ENCODE assay signal across 11 cellular contexts in the genomic region with DNA sequence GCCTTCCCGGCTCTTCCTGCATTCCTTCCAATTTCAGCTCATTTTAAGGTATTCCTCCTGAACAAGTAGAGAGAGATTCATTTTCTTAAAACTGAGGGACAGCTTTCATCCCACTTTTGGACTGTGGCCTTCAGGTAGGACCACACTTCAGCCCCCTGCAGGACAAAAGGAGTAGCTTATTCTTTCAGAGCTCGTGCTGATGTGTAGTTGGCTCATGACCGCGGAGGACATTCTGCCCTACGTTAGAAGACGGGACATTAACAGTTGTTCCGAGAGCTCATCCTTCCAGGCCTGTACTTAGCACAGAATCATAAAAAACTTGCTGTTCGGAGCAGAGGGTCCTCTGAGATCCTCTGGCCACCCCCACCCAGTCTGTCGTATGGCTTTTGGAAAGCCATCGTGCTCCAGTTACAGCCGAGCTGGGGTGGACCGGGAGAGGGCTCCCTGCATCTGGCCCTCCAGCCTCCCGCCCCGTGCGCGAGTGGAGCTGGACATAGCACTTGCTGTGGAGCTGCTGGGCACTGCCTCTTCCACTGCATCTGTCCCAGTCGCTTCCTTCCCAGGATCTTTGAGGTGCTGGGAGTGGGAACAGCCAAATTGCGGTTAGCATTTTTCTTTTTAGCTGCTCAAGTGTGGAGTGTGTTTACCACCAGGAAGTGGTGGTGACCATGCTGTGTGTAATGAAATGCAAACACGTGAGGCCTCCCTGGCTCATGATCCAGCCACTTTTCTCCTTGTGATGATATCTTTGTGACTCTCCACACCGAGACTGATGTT.
DNase-seq lines count a peak whose midpoint lies in the region; ATAC-seq, FAIRE-seq and TF ChIP-seq lines count a peak whose summit lies in the region.
"Had no signal": no experiment of that assay in that cellular context is flagged by ENCODE, and none has a peak within 500 bp of the region (broad histone marks: within the 10 kb centered on the region; RNA-seq: fewer than 3 reads in every experiment).

No MANE protein-coding gene starts in this region.

- H3K36me3 Mint-ChIP-seq in chondrocyte (ENCODE audit: low read depth) (no peaks in the 10 kb centered on the region), neural crest cell (ENCODE audit: low read depth) (no peaks in the 10 kb centered on the region)
- peaks cover 12% of the 10 kb centered on the region for H3K36me3 Mint-ChIP-seq in activated naive CD4-positive, alpha-beta T cell treated with anti-CD3 and anti-CD28 coated beads, Interleukin-2, amount 10 ng/mL, durations not matched to agents 7 days and 5 days

- no peak for DNase-seq in HCT116 (ENCODE audit: low read depth, low spot score)
- DNase-seq in chondrocyte (ENCODE audit: low spot score), result no peak
- DNase-seq in neural crest cell (ENCODE audit: low read depth, low spot score), result no peak
- DNase-seq in activated naive CD4-positive, alpha-beta T cell treated with anti-CD3 and anti-CD28 coated beads, Interleukin-2, amount 10 ng/mL, durations not matched to agents 7 days and 5 days, result no peak
- no peak for DNase-seq in D721Med (ENCODE audit: insufficient read length, low spot score)
- DNase-seq: activated B cell treated with CpG ODN at 0.5 μM for 24 hours; activated effector memory CD4-positive, alpha-beta T cell treated with anti-CD3 and anti-CD28 coated beads, Interleukin-2, amount 50 U/mL, for 16 hours; NCI-H187; RPMI8226 had no signal

- no peak for FAIRE-seq in D721Med (lab: Jason Lieb, UNC)

- H3K9me3 Mint-ChIP-seq in chondrocyte (ENCODE audit: low read depth), result no peaks in the 10 kb centered on the region
- no peaks in the 10 kb centered on the region for H3K9me3 Mint-ChIP-seq in neural crest cell
- H3K9me3 Mint-ChIP-seq in activated naive CD4-positive, alpha-beta T cell treated with anti-CD3 and anti-CD28 coated beads, Interleukin-2, amount 10 ng/mL, durations not matched to agents 7 days and 5 days, result no peaks in the 10 kb centered on the region
- H3K9me3 Mint-ChIP-seq: activated B cell treated with CpG ODN at 0.5 μM for 24 hours had no signal

- TF ChIP-seq CTCF in HCT116 (IDR thresholded peaks at IDR 0.05 in 2 of 3, conservative IDR thresholded peaks at IDR 0.05 in 1 of 3; ENCODE audit: borderline replicate concordance in 1 of 3, insufficient read depth in 1 of 3, low read depth in 2 of 3, low read length in 2 of 3) (peak in 2 of 3 experiments; percentile 28 to 35; a peak in 3 of 6 replicates), chondrocyte (IDR thresholded peaks at IDR 0.05) (peak; percentile 27), neural crest cell (conservative IDR thresholded peaks at IDR 0.05) (peak; percentile 40), D721Med (IDR thresholded peaks at IDR 0.05; ENCODE audit: insufficient read depth, missing control alignments) (no peak)

- peaks cover 62 to 100% (median 89%) of the 10 kb centered on the region in 11 experiments for H4K20me1 ChIP-seq in BLaER1 treated with 17β-estradiol and CSF1 and Interleukin-3, amounts not matched to agents 10 nM and 100 nM
- H4K20me1 ChIP-seq in HCT116 (ENCODE audit: insufficient read depth), result no peaks in the 10 kb centered on the region

- no peak overlapping the region for H3K4me3 ChIP-seq in BLaER1 treated with 17β-estradiol and CSF1 and Interleukin-3, amounts not matched to agents 10 nM and 100 nM
- H3K4me3 ChIP-seq in HCT116 (replicated peaks in 1 of 2; ENCODE audit: low read depth in 1 of 2, low read length in 2 of 2), result no peak overlapping the region

- RAD21 ChIA-PET in HCT116 (lab: Charles Lee; ENCODE audit: low non-redundant PET in 1 of 2, low total read pairs in 2 of 2, uncharacterized antibody in 2 of 2, unreplicated experiment in 2 of 2), result no interaction called here

- ATAC-seq in HCT116 (peak; percentile 62; the same call in 1 of the 2 replicates), HG03520 (IDR thresholded peaks at IDR 0.05; ENCODE audit: unreplicated experiment) (no peak)

- H3K4me3 Mint-ChIP-seq in chondrocyte (ENCODE audit: unreplicated experiment) (no peak overlapping the region), neural crest cell (no peak overlapping the region)
- H3K4me3 Mint-ChIP-seq in activated naive CD4-positive, alpha-beta T cell treated with anti-CD3 and anti-CD28 coated beads, Interleukin-2, amount 10 ng/mL, durations not matched to agents 7 days and 5 days, result no peak overlapping the region
- H3K4me3 Mint-ChIP-seq: activated B cell treated with CpG ODN at 0.5 μM for 24 hours had no signal

- CTCF ChIA-PET in HCT116 (lab: Charles Lee), result interaction anchor here (1.0 kb wide), 1 partner anchor 167 kb away, joined by 3 read pairs; no protein-coding TSS in a partner anchor
- CTCF ChIA-PET in activated naive CD4-positive, alpha-beta T cell treated with anti-CD3 and anti-CD28 coated beads, Interleukin-2, amount 10 ng/mL, durations not matched to agents 7 days and 5 days (lab: Charles Lee), result interaction anchor here (1.5 kb wide), 1 partner anchor 9 kb away, joined by 4 read pairs; no protein-coding TSS in a partner anchor

- intact Hi-C loops in HCT116 (cut with micrococcal nuclease), result no loop called here

- peaks cover 19 to 44% (median 41%) of the 10 kb centered on the region in 10 experiments for H3K4me1 ChIP-seq in BLaER1 treated with 17β-estradiol and CSF1 and Interleukin-3, amounts not matched to agents 10 nM and 100 nM
- no peaks in the 10 kb centered on the region for H3K4me1 ChIP-seq in HCT116 (ENCODE audit: control insufficient read depth in 1 of 2, insufficient read depth in 2 of 2, low read length in 2 of 2)

- H2AFZ ChIP-seq in HCT116 (ENCODE audit: low read depth, low read length, poor library complexity, severe bottlenecking), result no peak overlapping the region

- no peaks in the 10 kb centered on the region for H3K27me3 ChIP-seq in BLaER1 treated with 17β-estradiol and CSF1 and Interleukin-3, amounts not matched to agents 10 nM and 100 nM
- no peaks in the 10 kb centered on the region for H3K27me3 ChIP-seq in HCT116 (ENCODE audit: insufficient read depth, low read length)

- H3K9me3 ChIP-seq in BLaER1 treated with 17β-estradiol and CSF1 and Interleukin-3, amounts not matched to agents 10 nM and 100 nM (replicated peaks in 1 of 11), result peaks cover 0 to 6% (median 0%) of the 10 kb centered on the region in 11 experiments; a peak in 5 of 22 replicates
- no peaks in the 10 kb centered on the region for H3K9me3 ChIP-seq in HCT116 (ENCODE audit: control insufficient read depth in 1 of 2, insufficient read depth in 1 of 2, low read depth in 1 of 2, low read length in 2 of 2)

- H3K27ac ChIP-seq in BLaER1 treated with 17β-estradiol and CSF1 and Interleukin-3, amounts not matched to agents 10 nM and 100 nM, result peak overlapping the region in 1 of 11 experiments; percentile 3; a peak in 1 of 22 replicates
- H3K27ac ChIP-seq in HCT116 (ENCODE audit: low read depth, low read length), result no peak overlapping the region

- H3K27me3 Mint-ChIP-seq in chondrocyte (ENCODE audit: low read depth), result no peaks in the 10 kb centered on the region
- H3K27me3 Mint-ChIP-seq in neural crest cell (ENCODE audit: low read depth), result no peaks in the 10 kb centered on the region
- no peaks in the 10 kb centered on the region for H3K27me3 Mint-ChIP-seq in activated naive CD4-positive, alpha-beta T cell treated with anti-CD3 and anti-CD28 coated beads, Interleukin-2, amount 10 ng/mL, durations not matched to agents 7 days and 5 days
- H3K27me3 Mint-ChIP-seq: activated B cell treated with CpG ODN at 0.5 μM for 24 hours had no signal

- TF ChIP-seq POLR2A in HCT116 (IDR thresholded peaks at IDR 0.05; ENCODE audit: borderline replicate concordance, extremely low read depth, insufficient read depth, insufficient read length), result no peak

- H3K27ac Mint-ChIP-seq in chondrocyte (ENCODE audit: unreplicated experiment), result no peak overlapping the region
- H3K27ac Mint-ChIP-seq in neural crest cell (ENCODE audit: unreplicated experiment), result no peak overlapping the region
- H3K27ac Mint-ChIP-seq in activated naive CD4-positive, alpha-beta T cell treated with anti-CD3 and anti-CD28 coated beads, Interleukin-2, amount 10 ng/mL, durations not matched to agents 7 days and 5 days, result no peak overlapping the region
- H3K27ac Mint-ChIP-seq: activated B cell treated with CpG ODN at 0.5 μM for 24 hours had no signal

- peak overlapping the region in 5 of 11 experiments; percentile 2 to 54 (median 21); a peak in 5 of 22 replicates for H3K9ac ChIP-seq in BLaER1 treated with 17β-estradiol and CSF1 and Interleukin-3, amounts not matched to agents 10 nM and 100 nM
- H3K9ac ChIP-seq in HCT116 (ENCODE audit: low read length), result no peak overlapping the region

- no TSS peak for BruUV-seq in HCT116 (replicated peaks; lab: Mats Ljungman, UMichigan)

- H3K9me2 ChIP-seq in HCT116 (ENCODE audit: insufficient read depth), result no peaks in the 10 kb centered on the region

- no peaks in the 10 kb centered on the region for H3K79me2 ChIP-seq in HCT116 (ENCODE audit: insufficient read depth, low read length)

- POLR2A ChIA-PET in HCT116 (lab: Charles Lee), result no interaction called here

- TF ChIP-seq RAD21 in HCT116 (IDR thresholded peaks at IDR 0.05; ENCODE audit: low read depth), result no peak

- peak overlapping the region; percentile 66 to 86 (median 80) for H3K4me2 ChIP-seq in BLaER1 treated with 17β-estradiol and CSF1 and Interleukin-3, amounts not matched to agents 10 nM and 100 nM
- H3K4me2 ChIP-seq in HCT116 (ENCODE audit: low read length), result no peak overlapping the region

- peaks cover 26 to 82% (median 48%) of the 10 kb centered on the region in 11 experiments for H3K36me3 ChIP-seq in BLaER1 treated with 17β-estradiol and CSF1 and Interleukin-3, amounts not matched to agents 10 nM and 100 nM
- H3K36me3 ChIP-seq in HCT116 (ENCODE audit: control insufficient read depth in 1 of 2, insufficient read depth in 2 of 2, low read length in 2 of 2), result peaks cover 0 to 3% of the 10 kb centered on the region in 2 experiments; a peak in 1 of 4 replicates

- H3K4me1 Mint-ChIP-seq in chondrocyte (ENCODE audit: low read depth), result no peaks in the 10 kb centered on the region
- H3K4me1 Mint-ChIP-seq in neural crest cell, result no peaks in the 10 kb centered on the region
- no peaks in the 10 kb centered on the region for H3K4me1 Mint-ChIP-seq in activated naive CD4-positive, alpha-beta T cell treated with anti-CD3 and anti-CD28 coated beads, Interleukin-2, amount 10 ng/mL, durations not matched to agents 7 days and 5 days

TF ChIP-seq in HCT116, 20 proteins besides CTCF, POLR2A, EP300 and RAD21:
- no peak for TF ChIP-seq ZNF274 (IDR thresholded peaks at IDR 0.05; ENCODE audit: low read depth, low read length)
